In the genomic region with DNA sequence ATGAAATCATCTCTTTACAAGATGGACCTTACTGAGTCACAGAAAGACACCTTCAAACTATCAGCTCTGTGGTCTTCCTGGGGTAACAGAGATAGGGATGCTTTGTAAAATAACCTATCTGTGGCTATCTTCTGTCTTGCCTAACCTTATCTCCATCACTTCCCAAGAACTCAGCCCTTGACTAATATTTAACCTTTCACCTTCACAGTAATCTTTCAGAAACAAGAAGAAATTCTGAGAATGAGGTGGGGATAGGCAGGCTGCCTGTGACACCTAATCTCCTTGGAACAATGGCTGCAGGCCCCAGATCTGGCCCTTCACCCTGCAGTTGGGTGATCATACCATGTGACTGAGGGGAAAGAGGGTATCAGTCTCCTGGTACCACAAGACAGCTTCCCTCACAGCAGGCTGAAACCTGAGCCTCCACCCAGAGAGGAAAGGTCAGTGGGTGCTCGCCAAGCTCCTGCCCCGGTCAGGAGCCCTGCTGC, we compare ENCODE assay signal across 1 cellular context.
TF ChIP-seq lines count a peak whose summit lies in the region.

No MANE protein-coding gene starts in this region.

TF ChIP-seq in K562, 482 proteins besides CTCF, POLR2A, EP300 and RAD21 (continued from another document and continues in another):
- TF ChIP-seq, protein P1, sequence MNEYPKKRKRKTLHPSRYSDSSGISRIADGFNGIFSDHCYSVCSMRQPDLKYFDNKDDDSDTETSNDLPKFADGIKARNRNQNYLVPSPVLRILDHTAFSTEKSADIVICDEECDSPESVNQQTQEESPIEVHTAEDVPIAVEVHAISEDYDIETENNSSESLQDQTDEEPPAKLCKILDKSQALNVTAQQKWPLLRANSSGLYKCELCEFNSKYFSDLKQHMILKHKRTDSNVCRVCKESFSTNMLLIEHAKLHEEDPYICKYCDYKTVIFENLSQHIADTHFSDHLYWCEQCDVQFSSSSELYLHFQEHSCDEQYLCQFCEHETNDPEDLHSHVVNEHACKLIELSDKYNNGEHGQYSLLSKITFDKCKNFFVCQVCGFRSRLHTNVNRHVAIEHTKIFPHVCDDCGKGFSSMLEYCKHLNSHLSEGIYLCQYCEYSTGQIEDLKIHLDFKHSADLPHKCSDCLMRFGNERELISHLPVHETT (CRISPR knock-in tag; conservative IDR thresholded peaks at IDR 0.05 in 1 of 2, IDR thresholded peaks at IDR 0.05 in 1 of 2): peak in 1 of 2 experiments; percentile 76; a peak in 2 of 4 replicates
- no peak for TF ChIP-seq ZKSCAN1 (IDR thresholded peaks at IDR 0.05; ENCODE audit: low read depth, low read length)
- TF ChIP-seq, protein P2, sequence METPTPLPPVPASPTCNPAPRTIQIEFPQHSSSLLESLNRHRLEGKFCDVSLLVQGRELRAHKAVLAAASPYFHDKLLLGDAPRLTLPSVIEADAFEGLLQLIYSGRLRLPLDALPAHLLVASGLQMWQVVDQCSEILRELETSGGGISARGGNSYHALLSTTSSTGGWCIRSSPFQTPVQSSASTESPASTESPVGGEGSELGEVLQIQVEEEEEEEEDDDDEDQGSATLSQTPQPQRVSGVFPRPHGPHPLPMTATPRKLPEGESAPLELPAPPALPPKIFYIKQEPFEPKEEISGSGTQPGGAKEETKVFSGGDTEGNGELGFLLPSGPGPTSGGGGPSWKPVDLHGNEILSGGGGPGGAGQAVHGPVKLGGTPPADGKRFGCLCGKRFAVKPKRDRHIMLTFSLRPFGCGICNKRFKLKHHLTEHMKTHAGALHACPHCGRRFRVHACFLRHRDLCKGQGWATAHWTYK (CRISPR knock-in tag; IDR thresholded peaks at IDR 0.05): no peak
- no peak for TF ChIP-seq FIP1L1 (IDR thresholded peaks at IDR 0.05; ENCODE audit: low read depth, low read length, poor library complexity, severe bottlenecking)
- peak; percentile 98 for TF ChIP-seq SOX6 (IDR thresholded peaks at IDR 0.05)
- TF ChIP-seq BRD4 (IDR thresholded peaks at IDR 0.05): no peak
- TF ChIP-seq, protein P3, sequence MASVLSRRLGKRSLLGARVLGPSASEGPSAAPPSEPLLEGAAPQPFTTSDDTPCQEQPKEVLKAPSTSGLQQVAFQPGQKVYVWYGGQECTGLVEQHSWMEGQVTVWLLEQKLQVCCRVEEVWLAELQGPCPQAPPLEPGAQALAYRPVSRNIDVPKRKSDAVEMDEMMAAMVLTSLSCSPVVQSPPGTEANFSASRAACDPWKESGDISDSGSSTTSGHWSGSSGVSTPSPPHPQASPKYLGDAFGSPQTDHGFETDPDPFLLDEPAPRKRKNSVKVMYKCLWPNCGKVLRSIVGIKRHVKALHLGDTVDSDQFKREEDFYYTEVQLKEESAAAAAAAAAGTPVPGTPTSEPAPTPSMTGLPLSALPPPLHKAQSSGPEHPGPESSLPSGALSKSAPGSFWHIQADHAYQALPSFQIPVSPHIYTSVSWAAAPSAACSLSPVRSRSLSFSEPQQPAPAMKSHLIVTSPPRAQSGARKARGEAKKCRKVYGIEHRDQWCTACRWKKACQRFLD (CRISPR knock-in tag; IDR thresholded peaks at IDR 0.05): peak; percentile 90
- no peak for TF ChIP-seq ZNF23 (CRISPR knock-in tag; IDR thresholded peaks at IDR 0.05)
- TF ChIP-seq SREBF1 (IDR thresholded peaks at IDR 0.05; ENCODE audit: borderline replicate concordance, low read depth, low read length): no peak
- TF ChIP-seq NFIX (CRISPR knock-in tag; IDR thresholded peaks at IDR 0.05; ENCODE audit: low read depth): no peak
- TF ChIP-seq, protein P4, sequence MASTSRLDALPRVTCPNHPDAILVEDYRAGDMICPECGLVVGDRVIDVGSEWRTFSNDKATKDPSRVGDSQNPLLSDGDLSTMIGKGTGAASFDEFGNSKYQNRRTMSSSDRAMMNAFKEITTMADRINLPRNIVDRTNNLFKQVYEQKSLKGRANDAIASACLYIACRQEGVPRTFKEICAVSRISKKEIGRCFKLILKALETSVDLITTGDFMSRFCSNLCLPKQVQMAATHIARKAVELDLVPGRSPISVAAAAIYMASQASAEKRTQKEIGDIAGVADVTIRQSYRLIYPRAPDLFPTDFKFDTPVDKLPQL (IDR thresholded peaks at IDR 0.05; ENCODE audit: extremely low read depth, insufficient read length): no peak
- no peak for TF ChIP-seq ZNF75A (CRISPR knock-in tag; IDR thresholded peaks at IDR 0.05)
- peak; percentile 98; the same call in 1 of the 2 replicates for TF ChIP-seq CC2D1A (IDR thresholded peaks at IDR 0.05)
- no peak for TF ChIP-seq ZNF445 (CRISPR knock-in tag; IDR thresholded peaks at IDR 0.05; ENCODE audit: low read depth)
- no peak for TF ChIP-seq MAFG (tag; conservative IDR thresholded peaks at IDR 0.05)
- TF ChIP-seq, protein P5, sequence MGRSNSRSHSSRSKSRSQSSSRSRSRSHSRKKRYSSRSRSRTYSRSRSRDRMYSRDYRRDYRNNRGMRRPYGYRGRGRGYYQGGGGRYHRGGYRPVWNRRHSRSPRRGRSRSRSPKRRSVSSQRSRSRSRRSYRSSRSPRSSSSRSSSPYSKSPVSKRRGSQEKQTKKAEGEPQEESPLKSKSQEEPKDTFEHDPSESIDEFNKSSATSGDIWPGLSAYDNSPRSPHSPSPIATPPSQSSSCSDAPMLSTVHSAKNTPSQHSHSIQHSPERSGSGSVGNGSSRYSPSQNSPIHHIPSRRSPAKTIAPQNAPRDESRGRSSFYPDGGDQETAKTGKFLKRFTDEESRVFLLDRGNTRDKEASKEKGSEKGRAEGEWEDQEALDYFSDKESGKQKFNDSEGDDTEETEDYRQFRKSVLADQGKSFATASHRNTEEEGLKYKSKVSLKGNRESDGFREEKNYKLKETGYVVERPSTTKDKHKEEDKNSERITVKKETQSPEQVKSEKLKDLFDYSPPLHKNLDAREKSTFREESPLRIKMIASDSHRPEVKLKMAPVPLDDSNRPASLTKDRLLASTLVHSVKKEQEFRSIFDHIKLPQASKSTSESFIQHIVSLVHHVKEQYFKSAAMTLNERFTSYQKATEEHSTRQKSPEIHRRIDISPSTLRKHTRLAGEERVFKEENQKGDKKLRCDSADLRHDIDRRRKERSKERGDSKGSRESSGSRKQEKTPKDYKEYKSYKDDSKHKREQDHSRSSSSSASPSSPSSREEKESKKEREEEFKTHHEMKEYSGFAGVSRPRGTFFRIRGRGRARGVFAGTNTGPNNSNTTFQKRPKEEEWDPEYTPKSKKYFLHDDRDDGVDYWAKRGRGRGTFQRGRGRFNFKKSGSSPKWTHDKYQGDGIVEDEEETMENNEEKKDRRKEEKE (IDR thresholded peaks at IDR 0.05; ENCODE audit: borderline replicate concordance in 1 of 2, control insufficient read depth in 1 of 2, low read depth in 2 of 2, low read length in 1 of 2): no peak
- peak; percentile 65 for TF ChIP-seq EGR1 (conservative IDR thresholded peaks at IDR 0.05)
- TF ChIP-seq TAL1 (IDR thresholded peaks at IDR 0.05): peak; percentile 97
- TF ChIP-seq, protein P6, sequence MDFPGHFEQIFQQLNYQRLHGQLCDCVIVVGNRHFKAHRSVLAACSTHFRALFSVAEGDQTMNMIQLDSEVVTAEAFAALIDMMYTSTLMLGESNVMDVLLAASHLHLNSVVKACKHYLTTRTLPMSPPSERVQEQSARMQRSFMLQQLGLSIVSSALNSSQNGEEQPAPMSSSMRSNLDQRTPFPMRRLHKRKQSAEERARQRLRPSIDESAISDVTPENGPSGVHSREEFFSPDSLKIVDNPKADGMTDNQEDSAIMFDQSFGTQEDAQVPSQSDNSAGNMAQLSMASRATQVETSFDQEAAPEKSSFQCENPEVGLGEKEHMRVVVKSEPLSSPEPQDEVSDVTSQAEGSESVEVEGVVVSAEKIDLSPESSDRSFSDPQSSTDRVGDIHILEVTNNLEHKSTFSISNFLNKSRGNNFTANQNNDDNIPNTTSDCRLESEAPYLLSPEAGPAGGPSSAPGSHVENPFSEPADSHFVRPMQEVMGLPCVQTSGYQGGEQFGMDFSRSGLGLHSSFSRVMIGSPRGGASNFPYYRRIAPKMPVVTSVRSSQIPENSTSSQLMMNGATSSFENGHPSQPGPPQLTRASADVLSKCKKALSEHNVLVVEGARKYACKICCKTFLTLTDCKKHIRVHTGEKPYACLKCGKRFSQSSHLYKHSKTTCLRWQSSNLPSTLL (IDR thresholded peaks at IDR 0.05): no peak
- TF ChIP-seq FOXJ3 (CRISPR knock-in tag; IDR thresholded peaks at IDR 0.05): no peak
- TF ChIP-seq SMARCB1 (IDR thresholded peaks at IDR 0.05; ENCODE audit: insufficient read length, low read depth): peak; percentile 6
- peak; percentile 84 for TF ChIP-seq MBD2 (IDR thresholded peaks at IDR 0.05; ENCODE audit: borderline replicate concordance, low read depth)
- TF ChIP-seq ETS2 (tag; IDR thresholded peaks at IDR 0.05; ENCODE audit: borderline replicate concordance, poor library complexity, severe bottlenecking): no peak
- TF ChIP-seq, protein P7, sequence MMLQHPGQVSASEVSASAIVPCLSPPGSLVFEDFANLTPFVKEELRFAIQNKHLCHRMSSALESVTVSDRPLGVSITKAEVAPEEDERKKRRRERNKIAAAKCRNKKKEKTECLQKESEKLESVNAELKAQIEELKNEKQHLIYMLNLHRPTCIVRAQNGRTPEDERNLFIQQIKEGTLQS (IDR thresholded peaks at IDR 0.05): peak; percentile 58; the same call in 1 of the 2 replicates
- TF ChIP-seq, protein P7 (CRISPR knock-in tag; conservative IDR thresholded peaks at IDR 0.05): no peak; the same call in 1 of the 2 replicates
- peak; percentile 62 for TF ChIP-seq HMGN3 (IDR thresholded peaks at IDR 0.05; ENCODE audit: borderline replicate concordance, extremely low read depth, insufficient read length, low read depth, low read length)
- TF ChIP-seq PHTF2 (CRISPR knock-in tag; IDR thresholded peaks at IDR 0.05): no peak
- no peak for TF ChIP-seq SIX5 (IDR thresholded peaks at IDR 0.05; ENCODE audit: borderline replicate concordance in 1 of 2, insufficient read depth in 1 of 2, low read depth in 1 of 2, low read length in 2 of 2)
- TF ChIP-seq NUFIP1 (IDR thresholded peaks at IDR 0.05; ENCODE audit: partially characterized antibody): no peak
- peak; percentile 85 for TF ChIP-seq NR2C2 (CRISPR knock-in tag; IDR thresholded peaks at IDR 0.05)
- peak; percentile 94 for TF ChIP-seq NR2C2 (tag; IDR thresholded peaks at IDR 0.05)
- no peak for TF ChIP-seq CREBBP (IDR thresholded peaks at IDR 0.05; ENCODE audit: low read depth, low read length)
- no peak for TF ChIP-seq HNRNPK (IDR thresholded peaks at IDR 0.05; ENCODE audit: low read depth, low read length, poor library complexity, severe bottlenecking)
- no peak for TF ChIP-seq PTTG1 (tag; IDR thresholded peaks at IDR 0.05; ENCODE audit: low read depth)
- peak; percentile 92 to 98; a peak in 3 of 4 replicates for TF ChIP-seq HDAC1 (IDR thresholded peaks at IDR 0.05)
- no peak for TF ChIP-seq NFRKB (IDR thresholded peaks at IDR 0.05; ENCODE audit: low read depth)
- 0 out of 2 replicates have a peak, but pooled peaks have one; percentile 17 for TF ChIP-seq ZNF431 (CRISPR knock-in tag; IDR thresholded peaks at IDR 0.05)
- TF ChIP-seq, protein P8, sequence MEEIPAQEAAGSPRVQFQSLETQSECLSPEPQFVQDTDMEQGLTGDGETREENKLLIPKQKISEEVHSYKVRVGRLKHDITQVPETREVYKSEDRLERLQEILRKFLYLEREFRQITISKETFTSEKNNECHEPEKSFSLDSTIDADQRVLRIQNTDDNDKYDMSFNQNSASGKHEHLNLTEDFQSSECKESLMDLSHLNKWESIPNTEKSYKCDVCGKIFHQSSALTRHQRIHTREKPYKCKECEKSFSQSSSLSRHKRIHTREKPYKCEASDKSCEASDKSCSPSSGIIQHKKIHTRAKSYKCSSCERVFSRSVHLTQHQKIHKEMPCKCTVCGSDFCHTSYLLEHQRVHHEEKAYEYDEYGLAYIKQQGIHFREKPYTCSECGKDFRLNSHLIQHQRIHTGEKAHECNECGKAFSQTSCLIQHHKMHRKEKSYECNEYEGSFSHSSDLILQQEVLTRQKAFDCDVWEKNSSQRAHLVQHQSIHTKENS (CRISPR knock-in tag; IDR thresholded peaks at IDR 0.05): no peak
- no peak for TF ChIP-seq KLF13 (tag; IDR thresholded peaks at IDR 0.05; ENCODE audit: borderline replicate concordance, low read depth)
- peak; percentile 82 for TF ChIP-seq ZNF274 (IDR thresholded peaks at IDR 0.05; ENCODE audit: borderline replicate concordance, low read depth, low read length)
- TF ChIP-seq, protein P9, sequence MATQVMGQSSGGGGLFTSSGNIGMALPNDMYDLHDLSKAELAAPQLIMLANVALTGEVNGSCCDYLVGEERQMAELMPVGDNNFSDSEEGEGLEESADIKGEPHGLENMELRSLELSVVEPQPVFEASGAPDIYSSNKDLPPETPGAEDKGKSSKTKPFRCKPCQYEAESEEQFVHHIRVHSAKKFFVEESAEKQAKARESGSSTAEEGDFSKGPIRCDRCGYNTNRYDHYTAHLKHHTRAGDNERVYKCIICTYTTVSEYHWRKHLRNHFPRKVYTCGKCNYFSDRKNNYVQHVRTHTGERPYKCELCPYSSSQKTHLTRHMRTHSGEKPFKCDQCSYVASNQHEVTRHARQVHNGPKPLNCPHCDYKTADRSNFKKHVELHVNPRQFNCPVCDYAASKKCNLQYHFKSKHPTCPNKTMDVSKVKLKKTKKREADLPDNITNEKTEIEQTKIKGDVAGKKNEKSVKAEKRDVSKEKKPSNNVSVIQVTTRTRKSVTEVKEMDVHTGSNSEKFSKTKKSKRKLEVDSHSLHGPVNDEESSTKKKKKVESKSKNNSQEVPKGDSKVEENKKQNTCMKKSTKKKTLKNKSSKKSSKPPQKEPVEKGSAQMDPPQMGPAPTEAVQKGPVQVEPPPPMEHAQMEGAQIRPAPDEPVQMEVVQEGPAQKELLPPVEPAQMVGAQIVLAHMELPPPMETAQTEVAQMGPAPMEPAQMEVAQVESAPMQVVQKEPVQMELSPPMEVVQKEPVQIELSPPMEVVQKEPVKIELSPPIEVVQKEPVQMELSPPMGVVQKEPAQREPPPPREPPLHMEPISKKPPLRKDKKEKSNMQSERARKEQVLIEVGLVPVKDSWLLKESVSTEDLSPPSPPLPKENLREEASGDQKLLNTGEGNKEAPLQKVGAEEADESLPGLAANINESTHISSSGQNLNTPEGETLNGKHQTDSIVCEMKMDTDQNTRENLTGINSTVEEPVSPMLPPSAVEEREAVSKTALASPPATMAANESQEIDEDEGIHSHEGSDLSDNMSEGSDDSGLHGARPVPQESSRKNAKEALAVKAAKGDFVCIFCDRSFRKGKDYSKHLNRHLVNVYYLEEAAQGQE (CRISPR knock-in tag; IDR thresholded peaks at IDR 0.05; ENCODE audit: low read depth): no peak
- peak; percentile 91 for TF ChIP-seq DACH1 (IDR thresholded peaks at IDR 0.05; ENCODE audit: partially characterized antibody)
- TF ChIP-seq POLR2B (IDR thresholded peaks at IDR 0.05; ENCODE audit: low read depth, partially characterized antibody): no peak
- no peak for TF ChIP-seq SAFB2 (IDR thresholded peaks at IDR 0.05; ENCODE audit: borderline replicate concordance, low read depth, low read length, severe bottlenecking)
- TF ChIP-seq BHLHE40 (IDR thresholded peaks at IDR 0.05; ENCODE audit: low read length): peak; percentile 61; the same call in 1 of the 2 replicates
- TF ChIP-seq ZNF785 (CRISPR knock-in tag; IDR thresholded peaks at IDR 0.05): no peak
- TF ChIP-seq, protein P10, sequence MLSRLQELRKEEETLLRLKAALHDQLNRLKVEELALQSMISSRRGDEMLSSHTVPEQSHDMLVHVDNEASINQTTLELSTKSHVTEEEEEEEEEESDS (CRISPR knock-in tag; IDR thresholded peaks at IDR 0.05): no peak
- no peak for TF ChIP-seq TAF15 (IDR thresholded peaks at IDR 0.05; ENCODE audit: low read depth, low read length)
